In genomic region chr14:99565383-99565782, GRCh38 we compare ENCODE assay signal across 1 cellular context.
TF ChIP-seq lines count a peak whose summit lies in the region.

No MANE protein-coding gene starts in this region.

TF ChIP-seq in liver, 16 proteins besides CTCF, POLR2A, EP300 and RAD21 (continued from another document):
- TF ChIP-seq, protein P1, sequence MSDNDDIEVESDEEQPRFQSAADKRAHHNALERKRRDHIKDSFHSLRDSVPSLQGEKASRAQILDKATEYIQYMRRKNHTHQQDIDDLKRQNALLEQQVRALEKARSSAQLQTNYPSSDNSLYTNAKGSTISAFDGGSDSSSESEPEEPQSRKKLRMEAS (IDR thresholded peaks at IDR 0.05): peak; percentile 39
- TF ChIP-seq TAF1 (conservative IDR thresholded peaks at IDR 0.05) (no peak), YY1 (IDR thresholded peaks at IDR 0.05) (no peak), REST (IDR thresholded peaks at IDR 0.05) (no peak), HNF4A (conservative IDR thresholded peaks at IDR 0.05) (peak; percentile 78 to 86), SP1 (IDR thresholded peaks at IDR 0.05) (peak; percentile 30), GABPA (IDR thresholded peaks at IDR 0.05 in 1 of 2, conservative IDR thresholded peaks at IDR 0.05 in 1 of 2) (no peak)
- TF ChIP-seq, protein P2, sequence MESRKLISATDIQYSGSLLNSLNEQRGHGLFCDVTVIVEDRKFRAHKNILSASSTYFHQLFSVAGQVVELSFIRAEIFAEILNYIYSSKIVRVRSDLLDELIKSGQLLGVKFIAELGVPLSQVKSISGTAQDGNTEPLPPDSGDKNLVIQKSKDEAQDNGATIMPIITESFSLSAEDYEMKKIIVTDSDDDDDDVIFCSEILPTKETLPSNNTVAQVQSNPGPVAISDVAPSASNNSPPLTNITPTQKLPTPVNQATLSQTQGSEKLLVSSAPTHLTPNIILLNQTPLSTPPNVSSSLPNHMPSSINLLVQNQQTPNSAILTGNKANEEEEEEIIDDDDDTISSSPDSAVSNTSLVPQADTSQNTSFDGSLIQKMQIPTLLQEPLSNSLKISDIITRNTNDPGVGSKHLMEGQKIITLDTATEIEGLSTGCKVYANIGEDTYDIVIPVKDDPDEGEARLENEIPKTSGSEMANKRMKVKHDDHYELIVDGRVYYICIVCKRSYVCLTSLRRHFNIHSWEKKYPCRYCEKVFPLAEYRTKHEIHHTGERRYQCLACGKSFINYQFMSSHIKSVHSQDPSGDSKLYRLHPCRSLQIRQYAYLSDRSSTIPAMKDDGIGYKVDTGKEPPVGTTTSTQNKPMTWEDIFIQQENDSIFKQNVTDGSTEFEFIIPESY (IDR thresholded peaks at IDR 0.05): no peak
